Comparison of ENCODE assay signal across 1 cellular context in genomic region chr11:69035959-69036340, GRCh38.
TF ChIP-seq lines count a peak whose summit lies in the region.

No MANE protein-coding gene starts in this region.

TF ChIP-seq in H1, 55 proteins besides CTCF, POLR2A, EP300 and RAD21:
- no peak for TF ChIP-seq ATF2 (IDR thresholded peaks at IDR 0.05; ENCODE audit: low read length)
- TF ChIP-seq SP4 (IDR thresholded peaks at IDR 0.05; ENCODE audit: low read length) = no peak
- no peak for TF ChIP-seq NANOG (IDR thresholded peaks at IDR 0.05; ENCODE audit: insufficient read depth, low read depth, low read length, poor library complexity, severe bottlenecking)
- TF ChIP-seq KDM1A (IDR thresholded peaks at IDR 0.05; ENCODE audit: borderline replicate concordance, low read length) = no peak
- TF ChIP-seq FOSL1 (IDR thresholded peaks at IDR 0.05; ENCODE audit: insufficient read depth, low read depth, low read length) = no peak
- TF ChIP-seq, protein P1, sequence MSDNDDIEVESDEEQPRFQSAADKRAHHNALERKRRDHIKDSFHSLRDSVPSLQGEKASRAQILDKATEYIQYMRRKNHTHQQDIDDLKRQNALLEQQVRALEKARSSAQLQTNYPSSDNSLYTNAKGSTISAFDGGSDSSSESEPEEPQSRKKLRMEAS (IDR thresholded peaks at IDR 0.05) = no peak
- TF ChIP-seq EZH2 (IDR thresholded peaks at IDR 0.05; ENCODE audit: low read depth, low read length, severe bottlenecking) = no peak
- TF ChIP-seq USF2 (IDR thresholded peaks at IDR 0.05; ENCODE audit: low read length) = no peak
- no peak for TF ChIP-seq SIRT6 (IDR thresholded peaks at IDR 0.05; ENCODE audit: low read length)
- no peak for TF ChIP-seq RNF2 (IDR thresholded peaks at IDR 0.05; ENCODE audit: borderline replicate concordance, low read depth, low read length, missing control alignments, poor library complexity, severe bottlenecking)
- TF ChIP-seq SIX5 (IDR thresholded peaks at IDR 0.05; ENCODE audit: low read depth, low read length) = no peak
- no peak for TF ChIP-seq ATF3 (IDR thresholded peaks at IDR 0.05; ENCODE audit: insufficient read depth, low read depth, low read length)
- no peak for TF ChIP-seq TAF7 (optimal IDR thresholded peaks at IDR 0.05; ENCODE audit: borderline replicate concordance, low read depth, low read length)
